In genomic region chr10:50604049-50604640, GRCh38 we compare ENCODE assay signal across 8 cellular contexts. TPM values are rescaled to one million over a fixed set of nuclear protein-coding genes. Genes with fewer than 3 reads are reported as not detected.
DNase-seq lines count a peak whose midpoint lies in the region; ATAC-seq, FAIRE-seq and TF ChIP-seq lines count a peak whose summit lies in the region.

No MANE protein-coding gene starts in this region.

- no peak for TF ChIP-seq CTCF in astrocyte (IDR thresholded peaks at IDR 0.05; ENCODE audit: insufficient read depth, low read depth, low read length)

- no peaks in the 10 kb centered on the region for H3K27me3 Mint-ChIP-seq in astrocyte (ENCODE audit: low read depth, unreplicated experiment)
- H3K27me3 Mint-ChIP-seq in naive thymus-derived CD8-positive, alpha-beta T cell = no peaks in the 10 kb centered on the region
- H3K27me3 Mint-ChIP-seq in activated CD4-positive, alpha-beta T cell treated with anti-CD3 and anti-CD28 coated beads, Interleukin-2, amount 10 ng/mL, durations not matched to agents 24 days and 14 days = no peaks in the 10 kb centered on the region

- no peak overlapping the region for H3K27ac ChIP-seq in astrocyte (ENCODE audit: low read depth, low read length)

- peak overlapping the region; percentile 74 for H3K4me2 ChIP-seq in astrocyte (ENCODE audit: low read length)

- H3K27ac Mint-ChIP-seq in astrocyte (ENCODE audit: unreplicated experiment) = peak overlapping the region; percentile 96
- peak overlapping the region in 8 of 10 donors; percentile 63 to 83 (median 70) for H3K27ac Mint-ChIP-seq in naive thymus-derived CD8-positive, alpha-beta T cell
- no peak overlapping the region for H3K27ac Mint-ChIP-seq in activated CD4-positive, alpha-beta T cell treated with anti-CD3 and anti-CD28 coated beads, Interleukin-2, amount 10 ng/mL, durations not matched to agents 24 days and 14 days

- peaks cover 54% of the 10 kb centered on the region for H3K4me1 Mint-ChIP-seq in astrocyte (ENCODE audit: low read depth, unreplicated experiment)
- H3K4me1 Mint-ChIP-seq in naive thymus-derived CD8-positive, alpha-beta T cell = peaks cover 33 to 87% (median 74%) of the 10 kb centered on the region in 4 donors
- peaks cover 30% of the 10 kb centered on the region for H3K4me1 Mint-ChIP-seq in activated CD4-positive, alpha-beta T cell treated with anti-CD3 and anti-CD28 coated beads, Interleukin-2, amount 10 ng/mL, durations not matched to agents 24 days and 14 days

- H3K4me3 Mint-ChIP-seq in astrocyte (ENCODE audit: unreplicated experiment) = peak overlapping the region; percentile 34
- H3K4me3 Mint-ChIP-seq in naive thymus-derived CD8-positive, alpha-beta T cell = peak overlapping the region; percentile 34 to 74 (median 59)
- no peak overlapping the region for H3K4me3 Mint-ChIP-seq in activated CD4-positive, alpha-beta T cell treated with anti-CD3 and anti-CD28 coated beads, Interleukin-2, amount 10 ng/mL, durations not matched to agents 24 days and 14 days

- H3K9me3 Mint-ChIP-seq in astrocyte (ENCODE audit: unreplicated experiment) = no peaks in the 10 kb centered on the region
- no peaks in the 10 kb centered on the region for H3K9me3 Mint-ChIP-seq in naive thymus-derived CD8-positive, alpha-beta T cell
- no peaks in the 10 kb centered on the region for H3K9me3 Mint-ChIP-seq in activated CD4-positive, alpha-beta T cell treated with anti-CD3 and anti-CD28 coated beads, Interleukin-2, amount 10 ng/mL, durations not matched to agents 24 days and 14 days

- peaks cover 40% of the 10 kb centered on the region for H3K4me1 ChIP-seq in astrocyte (ENCODE audit: insufficient read depth, low read length)

- peaks cover 51% of the 10 kb centered on the region for H4K20me1 ChIP-seq in astrocyte (ENCODE audit: insufficient read depth, low read length)

- no peak for FAIRE-seq in astrocyte (lab: Jason Lieb, UNC)

- intact Hi-C loops in activated CD4-positive, alpha-beta T cell treated with anti-CD3 and anti-CD28 coated beads, Interleukin-2, amount 10 ng/mL, durations not matched to agents 24 days and 14 days (cut with micrococcal nuclease) = no loop called here

- H3K4me3 ChIP-seq in astrocyte (ENCODE audit: insufficient read depth, low read depth, low read length) = no peak overlapping the region

- ATAC-seq in GM21619 (IDR thresholded peaks at IDR 0.05; ENCODE audit: unreplicated experiment) = peak; percentile 73
- peak; percentile 44 to 67 for ATAC-seq in naive thymus-derived CD8-positive, alpha-beta T cell

- POLR2A ChIA-PET in naive thymus-derived CD8-positive, alpha-beta T cell (lab: Charles Lee) = interaction anchor here (1.1 to 1.8 kb wide), 2 partner anchors 9 to 20 kb away, joined by 3 to 4 read pairs; no protein-coding TSS in a partner anchor

- no peaks in the 10 kb centered on the region for H3K36me3 Mint-ChIP-seq in astrocyte (ENCODE audit: low read depth, unreplicated experiment)
- H3K36me3 Mint-ChIP-seq in naive thymus-derived CD8-positive, alpha-beta T cell = peaks cover 0 to 3% (median 3%) of the 10 kb centered on the region in 3 donors
- H3K36me3 Mint-ChIP-seq in activated CD4-positive, alpha-beta T cell treated with anti-CD3 and anti-CD28 coated beads, Interleukin-2, amount 10 ng/mL, durations not matched to agents 24 days and 14 days (ENCODE audit: low read depth) = no peaks in the 10 kb centered on the region

- H3K9ac ChIP-seq in astrocyte (ENCODE audit: low read length) = peak overlapping the region; percentile 14

- no peak overlapping the region for H2AFZ ChIP-seq in astrocyte (ENCODE audit: low read depth, low read length)

- H3K36me3 ChIP-seq in astrocyte (ENCODE audit: insufficient read depth, low read length) = no peaks in the 10 kb centered on the region

- no peaks in the 10 kb centered on the region for H3K27me3 ChIP-seq in astrocyte (ENCODE audit: insufficient read depth, low read length)

- no peaks in the 10 kb centered on the region for H3K79me2 ChIP-seq in astrocyte (ENCODE audit: insufficient read depth, low read length)

- H3K9me3 ChIP-seq in astrocyte (ENCODE audit: insufficient read depth, low read depth, low read length) = no peaks in the 10 kb centered on the region

- DNase-seq in GF-D8 (lab: John Stamatoyannopoulos, UW) (peak; percentile 57), MV-4-11 (lab: John Stamatoyannopoulos, UW) (peak; percentile 42), astrocyte (ENCODE audit: low read depth) (no peak), cerebellum (ENCODE audit: low spot score) (no peak), EL (no peak)
- DNase-seq in naive thymus-derived CD8-positive, alpha-beta T cell = no peak
- no peak for DNase-seq in activated CD4-positive, alpha-beta T cell treated with anti-CD3 and anti-CD28 coated beads, Interleukin-2, amount 10 ng/mL, durations not matched to agents 24 days and 14 days

RNA-seq across cellular contexts. Expression of gene SGMS1, which starts 19.6 kb away (rescaled TPM):
- total RNA-seq in astrocyte = 22.3 and 25.6 TPM in 2 replicates
- 10 to 100 TPM; 30.1 to 34.9 TPM for total RNA-seq in naive thymus-derived CD8-positive, alpha-beta T cell
- 10 to 100 TPM in 1 of 3 donors, 1 to 10 TPM in 2; 8.3 to 11.0 (median 8.4) TPM for polyA plus RNA-seq in naive thymus-derived CD8-positive, alpha-beta T cell
- 39.2 TPM for total RNA-seq in cerebellum
- 14.2 and 14.3 TPM in 2 replicates for total RNA-seq in activated CD4-positive, alpha-beta T cell treated with anti-CD3 and anti-CD28 coated beads, Interleukin-2, amount 10 ng/mL, durations not matched to agents 24 days and 14 days

Comparison
In these comparisons a context has a peak if more than half of its experiments do, and no peak if none do; other contexts are left out.
1. DNase-seq: peak in GF-D8 (single experiment) and MV-4-11 (single experiment); none in astrocyte (single experiment), naive thymus-derived CD8-positive, alpha-beta T cell (0 of 10), cerebellum (single experiment), EL (single experiment) and activated CD4-positive, alpha-beta T cell treated with anti-CD3 and anti-CD28 coated beads, Interleukin-2, amount 10 ng/mL, durations not matched to agents 24 days and 14 days (single experiment).